ENCODE assay signal across 8 cellular contexts in the genomic region with DNA sequence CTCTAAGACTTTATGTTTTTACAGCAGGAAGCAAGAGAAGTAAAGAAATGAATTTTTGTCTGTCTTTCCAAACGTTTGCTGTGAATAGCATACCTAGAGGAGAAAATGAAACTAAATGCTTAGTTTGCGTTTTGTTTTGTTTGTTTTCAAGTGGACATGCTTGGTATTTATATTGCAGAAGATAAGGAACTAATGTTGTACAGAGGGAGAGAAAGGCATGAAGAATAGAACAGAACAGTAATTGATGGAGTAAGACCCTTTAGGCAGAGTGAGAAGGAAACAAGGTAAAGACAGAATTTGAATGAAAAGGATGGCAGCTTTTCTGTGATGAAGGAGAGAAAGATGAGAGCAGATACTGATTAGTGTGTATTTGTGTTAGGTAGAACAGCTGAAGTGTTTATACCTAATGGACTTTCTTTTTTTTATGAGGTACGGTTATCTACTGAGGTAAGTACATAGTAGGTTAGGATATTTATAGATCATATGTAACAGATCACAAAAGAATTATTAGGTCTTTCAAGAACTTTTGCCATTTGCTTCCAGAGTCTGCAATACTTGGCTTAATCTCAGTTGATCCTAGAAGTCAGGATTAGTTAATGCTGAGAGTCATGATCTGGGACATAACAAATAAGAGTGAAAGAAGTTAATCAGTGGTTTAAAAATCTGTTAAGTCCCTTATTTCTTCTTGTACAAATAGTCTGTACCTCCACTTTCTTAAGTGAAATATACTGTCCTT. TPM values are rescaled to one million over a fixed set of nuclear protein-coding genes. Genes with fewer than 3 reads are reported as not detected.
DNase-seq lines count a peak whose midpoint lies in the region; ATAC-seq, FAIRE-seq and TF ChIP-seq lines count a peak whose summit lies in the region.

No MANE protein-coding gene starts in this region.

- 49% methylated on average over 3 of the region's 3 CpGs for WGBS in HepG2 (ENCODE audit: low lambda C conversion rate)

- no peaks in the 10 kb centered on the region for H3K9me3 ChIP-seq in HepG2 (ENCODE audit: low read length)

- DNase-seq in GM12864 (ENCODE audit: low read depth) (no peak), HepG2 (ENCODE audit: low spot score) (no peak), HuH-7 (ENCODE audit: low spot score) (no peak), NCI-H128 (lab: John Stamatoyannopoulos, UW; ENCODE audit: unreplicated experiment) (no peak), NCI-H2171 treated with DMSO at 0.1 percent for 48 hours (lab: John Stamatoyannopoulos, UW) (no peak)
- DNase-seq in activated naive CD8-positive, alpha-beta T cell treated with anti-CD3 and anti-CD28 coated beads for 36 hours: no peak
- DNase-seq in central memory CD4-positive, alpha-beta T cell: no peak

- H3K4me3 ChIP-seq in GM12864 (ENCODE audit: low read depth, low read length) (peak overlapping the region; percentile 33; the same call in 1 of the 2 replicates), HepG2 (replicated peaks in 1 of 3; ENCODE audit: insufficient read depth in 1 of 3, low read depth in 2 of 3, low read length in 3 of 3) (no peak overlapping the region)

- CTCF ChIA-PET in HepG2 (lab: Yijun Ruan, JAX; ENCODE audit: low intra/inter-chr PET ratio, low total read pairs): interaction anchor here (1.9 kb wide), 1 partner anchor 243 kb away, joined by 15 read pairs; no protein-coding TSS in a partner anchor

- no peak overlapping the region for H3K4me2 ChIP-seq in HepG2 (ENCODE audit: low read depth, low read length)

- no peaks in the 10 kb centered on the region for H4K20me1 ChIP-seq in HepG2 (ENCODE audit: insufficient read depth, low read length)

- no peaks in the 10 kb centered on the region for H3K79me2 ChIP-seq in HepG2 (ENCODE audit: insufficient read depth, low read length)

- TF ChIP-seq CTCF in GM12864 (IDR thresholded peaks at IDR 0.05; ENCODE audit: low read depth, low read length, missing control alignments): no peak
- no peak for TF ChIP-seq CTCF in HepG2 (CRISPR knock-in tag; IDR thresholded peaks at IDR 0.05)

- H2AFZ ChIP-seq in HepG2 (ENCODE audit: low read length): no peak overlapping the region

- no peak for TF ChIP-seq RAD21 in HepG2 (CRISPR knock-in tag; IDR thresholded peaks at IDR 0.05)

- H3K9ac ChIP-seq in HepG2 (ENCODE audit: insufficient read depth, low read depth, low read length): no peak overlapping the region

- in situ Hi-C loops in HepG2 (cut with HindIII; ENCODE audit: extremely low pct_ligation_motif_present, low pct_unique_long_range_greater_than_20kb): loop anchor here (5.0 kb wide), 1 partner anchor 243 kb away; no protein-coding TSS in a partner anchor

- no peak for FAIRE-seq in HepG2 (lab: Jason Lieb, UNC)

- no TSS peak for BruUV-seq in HepG2 (replicated peaks; lab: Mats Ljungman, UMichigan)

- H3K36me3 ChIP-seq in HepG2 (replicated peaks in 1 of 2; ENCODE audit: control insufficient read depth in 1 of 2, insufficient read depth in 2 of 2, low read length in 2 of 2): no peaks in the 10 kb centered on the region

- peaks cover 3% of the 10 kb centered on the region for H3K36me3 Mint-ChIP-seq in activated naive CD8-positive, alpha-beta T cell treated with anti-CD3 and anti-CD28 coated beads for 36 hours

- ATAC-seq in HG02943 (IDR thresholded peaks at IDR 0.05; ENCODE audit: low read depth, unreplicated experiment): peak; percentile 62
- ATAC-seq in HepG2: no peak; the same call in 2 of the 3 replicates

- peaks cover 9% of the 10 kb centered on the region for H3K4me1 Mint-ChIP-seq in activated naive CD8-positive, alpha-beta T cell treated with anti-CD3 and anti-CD28 coated beads for 36 hours

- intact Hi-C loops in HepG2 (cut with micrococcal nuclease; ENCODE audit: unreplicated experiment): no loop called here

- POLR2A ChIA-PET in HepG2 (lab: Yijun Ruan, JAX): no interaction called here

- peak overlapping the region; percentile 53 for H3K4me3 Mint-ChIP-seq in activated naive CD8-positive, alpha-beta T cell treated with anti-CD3 and anti-CD28 coated beads for 36 hours

- H3K4me1 ChIP-seq in HepG2 (ENCODE audit: insufficient read depth, low read length): peaks cover under 1% of the 10 kb centered on the region; the same call in 1 of the 2 replicates

- peak overlapping the region; percentile 0 for H3K27ac Mint-ChIP-seq in activated naive CD8-positive, alpha-beta T cell treated with anti-CD3 and anti-CD28 coated beads for 36 hours

- H3K27me3 ChIP-seq in HepG2 (ENCODE audit: control insufficient read depth in 1 of 2, insufficient read depth in 2 of 2, low read length in 2 of 2): no peaks in the 10 kb centered on the region

- TF ChIP-seq EP300 in HepG2 (IDR thresholded peaks at IDR 0.05; ENCODE audit: low read depth in 2 of 2, low read length in 2 of 2) (no peak), HepG2 (CRISPR knock-in tag; IDR thresholded peaks at IDR 0.05; ENCODE audit: borderline replicate concordance) (no peak)

- no peak for TF ChIP-seq POLR2A in HepG2 (IDR thresholded peaks at IDR 0.05; ENCODE audit: insufficient read depth in 1 of 2, low read depth in 2 of 2, low read length in 2 of 2)

- H3K27me3 Mint-ChIP-seq in activated naive CD8-positive, alpha-beta T cell treated with anti-CD3 and anti-CD28 coated beads for 36 hours: no peaks in the 10 kb centered on the region

- H3K9me3 Mint-ChIP-seq in activated naive CD8-positive, alpha-beta T cell treated with anti-CD3 and anti-CD28 coated beads for 36 hours: no peaks in the 10 kb centered on the region

- no peak overlapping the region for H3K27ac ChIP-seq in HepG2 (ENCODE audit: extremely low read length, insufficient read depth, low read length)

TF ChIP-seq in HepG2, 621 proteins besides CTCF, POLR2A, EP300 and RAD21 (continues in another document):
- no peak for TF ChIP-seq TSC22D2 (CRISPR knock-in tag; IDR thresholded peaks at IDR 0.05; ENCODE audit: borderline replicate concordance)
- TF ChIP-seq, protein P1, sequence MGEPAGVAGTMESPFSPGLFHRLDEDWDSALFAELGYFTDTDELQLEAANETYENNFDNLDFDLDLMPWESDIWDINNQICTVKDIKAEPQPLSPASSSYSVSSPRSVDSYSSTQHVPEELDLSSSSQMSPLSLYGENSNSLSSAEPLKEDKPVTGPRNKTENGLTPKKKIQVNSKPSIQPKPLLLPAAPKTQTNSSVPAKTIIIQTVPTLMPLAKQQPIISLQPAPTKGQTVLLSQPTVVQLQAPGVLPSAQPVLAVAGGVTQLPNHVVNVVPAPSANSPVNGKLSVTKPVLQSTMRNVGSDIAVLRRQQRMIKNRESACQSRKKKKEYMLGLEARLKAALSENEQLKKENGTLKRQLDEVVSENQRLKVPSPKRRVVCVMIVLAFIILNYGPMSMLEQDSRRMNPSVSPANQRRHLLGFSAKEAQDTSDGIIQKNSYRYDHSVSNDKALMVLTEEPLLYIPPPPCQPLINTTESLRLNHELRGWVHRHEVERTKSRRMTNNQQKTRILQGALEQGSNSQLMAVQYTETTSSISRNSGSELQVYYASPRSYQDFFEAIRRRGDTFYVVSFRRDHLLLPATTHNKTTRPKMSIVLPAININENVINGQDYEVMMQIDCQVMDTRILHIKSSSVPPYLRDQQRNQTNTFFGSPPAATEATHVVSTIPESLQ (CRISPR knock-in tag; conservative IDR thresholded peaks at IDR 0.05): no peak
- TF ChIP-seq MAFF (IDR thresholded peaks at IDR 0.05; ENCODE audit: low read depth, low read length): peak; percentile 91
- TF ChIP-seq ZNF552 (CRISPR knock-in tag; IDR thresholded peaks at IDR 0.05; ENCODE audit: borderline replicate concordance): no peak
- TF ChIP-seq ZNF772 (CRISPR knock-in tag; IDR thresholded peaks at IDR 0.05): no peak
- TF ChIP-seq MYNN (CRISPR knock-in tag; IDR thresholded peaks at IDR 0.05; ENCODE audit: low read depth): no peak
- TF ChIP-seq ZNF7 (CRISPR knock-in tag; IDR thresholded peaks at IDR 0.05): no peak
- no peak for TF ChIP-seq ZNF709 (CRISPR knock-in tag; IDR thresholded peaks at IDR 0.05)
- TF ChIP-seq, protein P2, sequence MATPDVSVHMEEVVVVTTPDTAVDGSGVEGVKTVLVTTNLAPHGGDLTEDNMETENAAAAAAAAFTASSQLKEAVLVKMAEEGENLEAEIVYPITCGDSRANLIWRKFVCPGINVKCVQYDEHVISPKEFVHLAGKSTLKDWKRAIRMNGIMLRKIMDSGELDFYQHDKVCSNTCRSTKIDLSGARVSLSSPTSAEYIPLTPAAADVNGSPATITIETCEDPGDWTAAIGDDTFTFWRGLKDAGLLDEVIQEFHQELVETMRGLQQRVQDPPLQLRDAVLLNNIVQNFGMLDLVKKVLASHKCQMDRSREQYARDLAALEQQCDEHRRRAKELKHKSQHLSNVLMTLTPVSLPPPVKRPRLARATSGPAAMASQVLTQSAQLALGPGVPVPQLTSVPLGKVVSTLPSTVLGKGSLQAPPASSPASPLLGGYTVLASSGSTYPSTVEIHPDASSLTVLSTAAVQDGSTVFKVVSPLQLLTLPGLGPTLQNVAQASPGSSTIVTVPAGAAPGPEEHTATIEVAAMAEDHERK (CRISPR knock-in tag; IDR thresholded peaks at IDR 0.05; ENCODE audit: low read depth): no peak
- peak; percentile 92 for TF ChIP-seq MAFK (conservative IDR thresholded peaks at IDR 0.05 in 1 of 2, IDR thresholded peaks at IDR 0.05 in 1 of 2; ENCODE audit: low read length in 2 of 2)

RNA-seq across cellular contexts. Expression of a gene that starts 36.9 kb away (rescaled TPM):
- not detected for total RNA-seq in activated naive CD8-positive, alpha-beta T cell treated with anti-CD3 and anti-CD28 coated beads for 36 hours
- total RNA-seq in HepG2 (2016; rRNA removed; fragmentation: Illumina TruSeq; extraction: Trizol): 1.2 and 1.9 TPM in 2 replicates
- total RNA-seq in HepG2 (2016; cell fraction: cytosol; rRNA removed; fragmentation: Illumina TruSeq; extraction: Trizol; ENCODE audit: low read depth): 0.30 and 0.71 TPM in 2 replicates
- 1.1 and 2.0 TPM in 2 replicates for total RNA-seq in HepG2 (2016; cell fraction: insoluble cytoplasmic fraction; rRNA removed; fragmentation: Illumina TruSeq; extraction: Trizol)
- total RNA-seq in HepG2 (2016; cell fraction: membrane; rRNA removed; fragmentation: Illumina TruSeq; extraction: Trizol): 1.8 TPM in 2 replicates
- total RNA-seq in HepG2 (2016; cell fraction: nucleus; rRNA removed; fragmentation: Illumina TruSeq; extraction: Trizol): 1.1 and 1.7 TPM in 2 replicates
- 0.72 and 0.78 TPM in 2 replicates for polyA plus RNA-seq in HepG2 (2011; rRNA removed)
- 0.23 and 0.33 TPM in 2 replicates for polyA plus RNA-seq in HepG2 (2011; cell fraction: cytosol; rRNA removed)
- 0.48 and 0.61 TPM in 2 replicates for polyA plus RNA-seq in HepG2 (2011; cell fraction: nucleus; rRNA removed)
- polyA plus RNA-seq in HepG2 (2012): 1.1 and 1.7 TPM in 2 replicates
- polyA plus RNA-seq in HepG2 (2016; cell fraction: cytosol; fragmentation: Illumina TruSeq; extraction: Trizol; ENCODE audit: low read depth): 0.83 and 1.1 TPM in 2 replicates
- 1.5 and 1.6 TPM in 2 replicates for polyA plus RNA-seq in HepG2 (2016; cell fraction: insoluble cytoplasmic fraction; fragmentation: Illumina TruSeq; extraction: Trizol; ENCODE audit: low read depth)
- polyA plus RNA-seq in HepG2 (2016; cell fraction: membrane; fragmentation: Illumina TruSeq; extraction: Trizol; ENCODE audit: low read depth): 1.3 and 1.4 TPM in 2 replicates
- 1.1 and 1.4 TPM in 2 replicates for polyA plus RNA-seq in HepG2 (2016; cell fraction: nucleus; fragmentation: Illumina TruSeq; extraction: Trizol; ENCODE audit: insufficient read depth, low read depth)
- polyA minus RNA-seq in HepG2 (2011; rRNA and poly(A)+ RNA removed; ENCODE audit: low replicate concordance): 0.58 TPM in 1 of 2 replicates, not detected in the other
- polyA minus RNA-seq in HepG2 (2011; cell fraction: cytosol; rRNA and poly(A)+ RNA removed): 0.35 and 0.99 TPM in 2 replicates
- polyA minus RNA-seq in HepG2 (2011; cell fraction: nucleus; rRNA and poly(A)+ RNA removed): 4.6 and 5.0 TPM in 2 replicates
